12 cellular contexts compared by ENCODE assay signal in genomic region chr5:72281430-72281763, GRCh38. TPM values are rescaled to one million over a fixed set of nuclear protein-coding genes. Genes with fewer than 3 reads are reported as not detected.
DNase-seq lines count a peak whose midpoint lies in the region; ATAC-seq and TF ChIP-seq lines count a peak whose summit lies in the region.
"Had no signal": no experiment of that assay in that cellular context is flagged by ENCODE, and none has a peak within 500 bp of the region (broad histone marks: within the 10 kb centered on the region; RNA-seq: fewer than 3 reads in every experiment).

No MANE protein-coding gene starts in this region.

- no peaks in the 10 kb centered on the region for H3K27me3 Mint-ChIP-seq in osteocyte (ENCODE audit: unreplicated experiment)
- no peaks in the 10 kb centered on the region for H3K27me3 Mint-ChIP-seq in natural killer cell (ENCODE audit: low read depth in 2 of 2)

- peaks cover 2% of the 10 kb centered on the region for H3K9me3 Mint-ChIP-seq in osteocyte (ENCODE audit: unreplicated experiment)
- no peaks in the 10 kb centered on the region for H3K9me3 Mint-ChIP-seq in natural killer cell

- TF ChIP-seq CTCF in heart left ventricle (IDR thresholded peaks at IDR 0.05) (no peak), dorsolateral prefrontal cortex (IDR thresholded peaks at IDR 0.05 in 54 of 56, conservative IDR thresholded peaks at IDR 0.05 in 2 of 56; ENCODE audit: low read depth in 1 of 56, partially characterized antibody in 56 of 56) (no peak), osteocyte (IDR thresholded peaks at IDR 0.05) (no peak), natural killer cell (IDR thresholded peaks at IDR 0.05) (no peak), GM10248 (IDR thresholded peaks at IDR 0.05; ENCODE audit: control extremely low read depth, extremely low read depth, low read depth, missing control alignments) (no peak)

- H3K4me3 ChIP-seq in heart left ventricle: no peak overlapping the region
- no peak overlapping the region for H3K4me3 ChIP-seq in dorsolateral prefrontal cortex
- H3K4me3 ChIP-seq in aorta (ENCODE audit: low read length in 2 of 2): no peak overlapping the region
- H3K4me3 ChIP-seq: psoas muscle had no signal

- intact Hi-C loops in heart left ventricle (cut with DNase I): no loop called here
- intact Hi-C loops in Right ventricle myocardium superior (cut with DNase I): no loop called here
- intact Hi-C loops in dorsolateral prefrontal cortex (cut with DNase I): no loop called here
- intact Hi-C loops in aorta (cut with DNase I): no loop called here
- intact Hi-C loops in natural killer cell (cut with micrococcal nuclease): no loop called here

- peaks cover 52% of the 10 kb centered on the region for H3K4me1 Mint-ChIP-seq in osteocyte (ENCODE audit: unreplicated experiment)
- H3K4me1 Mint-ChIP-seq in natural killer cell: peaks cover 4% of the 10 kb centered on the region in 2 donors

- H3K36me3 ChIP-seq in heart left ventricle: peaks cover 0 to 5% (median 0%) of the 10 kb centered on the region in 9 donors
- H3K36me3 ChIP-seq in aorta (ENCODE audit: control insufficient read depth in 1 of 2, insufficient read depth in 2 of 2, low read length in 1 of 2): no peaks in the 10 kb centered on the region

- DNase-seq in heart left ventricle (no peak), Right ventricle myocardium superior (no peak), dorsolateral prefrontal cortex (no peak), osteocyte (ENCODE audit: extremely low spot score, unreplicated experiment) (no peak), aorta (no peak), natural killer cell (no peak), GM10248 (ENCODE audit: extremely low spot score) (no peak), T-helper 2 cell (no peak)
- DNase-seq: activated gamma-delta T cell treated with Interleukin-2 at 50 U/mL for 16 hours; kidney glomerular epithelial cell; psoas muscle; stimulated activated CD8-positive, alpha-beta memory T cell treated with anti-CD3 and anti-CD28 coated beads, Interleukin-4, amount 100 ng/mL, for 48 hours had no signal

- no peaks in the 10 kb centered on the region for H3K27me3 ChIP-seq in heart left ventricle
- H3K27me3 ChIP-seq in dorsolateral prefrontal cortex: no peaks in the 10 kb centered on the region
- H3K27me3 ChIP-seq in aorta (ENCODE audit: control insufficient read depth in 1 of 2, insufficient read depth in 2 of 2, low read length in 1 of 2): no peaks in the 10 kb centered on the region

- WGBS in heart left ventricle, 4 donors: 78 to 86% (median 83%) methylated on average over 1 of the region's 1 CpG
- WGBS in aorta, 2 donors: 85% methylated on average over 1 of the region's 1 CpG

- peak in 2 of 4 donors; percentile 18 to 28 for ATAC-seq in heart left ventricle
- no peak for ATAC-seq in Right ventricle myocardium superior (ENCODE audit: poor library complexity)
- ATAC-seq in aorta (ENCODE audit: low FRiP score): peak; percentile 43
- ATAC-seq in natural killer cell: no peak

- H3K27ac Mint-ChIP-seq in osteocyte (ENCODE audit: unreplicated experiment): peak overlapping the region; percentile 96
- H3K27ac Mint-ChIP-seq in natural killer cell: no peak overlapping the region

- H3K9me3 ChIP-seq in heart left ventricle (peaks cover 0 to 6% (median 0%) of the 10 kb centered on the region in 12 donors), aorta (ENCODE audit: control insufficient read depth, low read length) (no peaks in the 10 kb centered on the region)
- H3K9me3 ChIP-seq: psoas muscle had no signal

- POLR2A ChIA-PET in GM10248 (lab: Yijun Ruan, JAX): no interaction called here

- H3K36me3 Mint-ChIP-seq in osteocyte (ENCODE audit: unreplicated experiment) (peaks cover 24% of the 10 kb centered on the region), natural killer cell (no peaks in the 10 kb centered on the region)

- CTCF ChIA-PET in GM10248 (lab: Yijun Ruan, JAX): interaction anchor here (3.7 to 11.5 kb wide), 2 partner anchors 11 to 13 kb away, joined by 14 to 98 read pairs; no protein-coding TSS in a partner anchor

- H3K4me3 Mint-ChIP-seq in osteocyte (ENCODE audit: unreplicated experiment) (no peak overlapping the region), natural killer cell (no peak overlapping the region)

- H3K27ac ChIP-seq in heart left ventricle (peak overlapping the region; percentile 18 to 80 (median 68)), dorsolateral prefrontal cortex (peak overlapping the region in 31 of 59 donors; percentile 5 to 64 (median 34)), aorta (ENCODE audit: low read depth in 1 of 2, low read length in 2 of 2) (peak overlapping the region in 1 of 2 donors; percentile 23)
- H3K27ac ChIP-seq: psoas muscle had no signal

- peaks cover 0 to 40% (median 12%) of the 10 kb centered on the region in 12 donors for H3K4me1 ChIP-seq in heart left ventricle
- H3K4me1 ChIP-seq in aorta (ENCODE audit: control insufficient read depth in 1 of 2, insufficient read depth in 2 of 2, low read length in 2 of 2): peaks cover 2 to 4% of the 10 kb centered on the region in 2 donors

- no peak for TF ChIP-seq POLR2A in heart left ventricle (IDR thresholded peaks at IDR 0.05)

RNA-seq across cellular contexts. Expression of gene MRPS27, which starts 38.6 kb away (rescaled TPM):
- 10 to 100 TPM; 58.3 to 94.1 (median 74.4) TPM for total RNA-seq in heart left ventricle
- 10 to 100 TPM; 31.9 to 63.6 TPM for polyA plus RNA-seq in heart left ventricle
- total RNA-seq in Right ventricle myocardium superior: 69.3 TPM
- 10 to 100 TPM; 28.4 to 79.4 (median 47.7) TPM for total RNA-seq in dorsolateral prefrontal cortex
- 45.5 and 57.7 TPM in 2 replicates for total RNA-seq in osteocyte
- 10 to 100 TPM; 37.0 to 42.1 TPM for total RNA-seq in aorta
- polyA plus RNA-seq in aorta: 10 to 100 TPM; 22.5 to 32.4 TPM
- total RNA-seq in natural killer cell: 10 to 100 TPM; 25.5 to 36.5 (median 36.3) TPM

RNA-seq across cellular contexts. Expression of gene PTCD2, which starts 38.8 kb away (rescaled TPM):
- total RNA-seq in heart left ventricle: 10 to 100 TPM in 8 of 9 donors, 1 to 10 TPM in 1; 7.3 to 21.5 (median 16.1) TPM
- 1 to 10 TPM; 5.3 to 6.7 TPM for polyA plus RNA-seq in heart left ventricle
- total RNA-seq in Right ventricle myocardium superior: 18.6 TPM
- total RNA-seq in dorsolateral prefrontal cortex: 10 to 100 TPM in 118 of 120 experiments, 1 to 10 TPM in 2; 8.9 to 22.9 (median 15.3) TPM
- total RNA-seq in osteocyte: 9.4 and 10.4 TPM in 2 replicates
- total RNA-seq in aorta: 1 to 10 TPM; 4.2 to 9.3 TPM
- polyA plus RNA-seq in aorta: 1 to 10 TPM; 2.6 to 4.3 TPM
- 1 to 10 TPM; 4.9 to 5.9 (median 5.0) TPM for total RNA-seq in natural killer cell
